1 cellular context compared by ENCODE assay signal in the genomic region with DNA sequence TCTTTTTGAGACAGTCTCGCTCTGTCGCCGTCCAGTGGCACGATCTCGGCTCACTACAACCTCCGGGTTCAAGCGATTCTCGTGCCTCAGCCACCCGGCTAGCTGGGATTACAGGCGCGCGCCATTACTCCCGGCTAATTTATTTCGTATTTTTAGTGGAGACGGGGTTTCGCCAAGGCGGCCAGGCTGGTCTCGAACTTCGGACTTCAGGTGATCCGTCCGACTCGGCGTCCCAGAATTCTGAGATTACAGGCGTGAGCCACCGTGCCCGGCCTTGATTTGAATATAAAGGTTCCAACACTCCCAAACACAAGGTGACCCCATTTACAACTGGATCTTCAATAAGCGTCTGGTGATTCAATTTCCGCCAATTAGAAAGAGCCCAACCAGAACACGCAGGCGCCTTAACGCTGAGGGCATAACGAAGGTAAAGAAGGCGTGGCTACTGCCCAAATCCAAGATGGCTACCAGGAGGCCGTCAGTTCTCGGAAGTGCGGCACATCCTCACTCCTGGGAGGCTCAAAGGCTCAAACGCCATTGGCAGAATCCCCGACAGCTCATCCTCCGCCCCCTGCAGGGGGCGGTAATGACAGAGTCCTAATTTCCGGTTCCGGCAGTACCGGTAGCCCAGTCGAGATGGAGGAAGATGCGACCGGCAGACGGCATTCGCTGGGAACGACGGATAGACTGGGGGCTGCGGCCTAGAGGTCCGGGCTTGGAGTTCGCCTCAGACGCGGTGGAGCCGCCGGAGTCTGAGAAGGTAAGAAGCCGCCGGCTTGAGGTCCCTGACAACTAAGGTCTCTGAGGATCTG.
TF ChIP-seq lines count a peak whose summit lies in the region.

A gene with protein sequence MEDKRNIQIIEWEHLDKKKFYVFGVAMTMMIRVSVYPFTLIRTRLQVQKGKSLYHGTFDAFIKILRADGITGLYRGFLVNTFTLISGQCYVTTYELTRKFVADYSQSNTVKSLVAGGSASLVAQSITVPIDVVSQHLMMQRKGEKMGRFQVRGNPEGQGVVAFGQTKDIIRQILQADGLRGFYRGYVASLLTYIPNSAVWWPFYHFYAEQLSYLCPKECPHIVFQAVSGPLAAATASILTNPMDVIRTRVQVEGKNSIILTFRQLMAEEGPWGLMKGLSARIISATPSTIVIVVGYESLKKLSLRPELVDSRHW (plus strand): TSS at position 617 of the 812 bp plus-strand sequence. CDS start 5,744 bp downstream, outside the sequence.

TF ChIP-seq in HepG2, 621 proteins besides CTCF, POLR2A, EP300 and RAD21 (continued from another document and continues in another):
- TF ChIP-seq, protein P1, sequence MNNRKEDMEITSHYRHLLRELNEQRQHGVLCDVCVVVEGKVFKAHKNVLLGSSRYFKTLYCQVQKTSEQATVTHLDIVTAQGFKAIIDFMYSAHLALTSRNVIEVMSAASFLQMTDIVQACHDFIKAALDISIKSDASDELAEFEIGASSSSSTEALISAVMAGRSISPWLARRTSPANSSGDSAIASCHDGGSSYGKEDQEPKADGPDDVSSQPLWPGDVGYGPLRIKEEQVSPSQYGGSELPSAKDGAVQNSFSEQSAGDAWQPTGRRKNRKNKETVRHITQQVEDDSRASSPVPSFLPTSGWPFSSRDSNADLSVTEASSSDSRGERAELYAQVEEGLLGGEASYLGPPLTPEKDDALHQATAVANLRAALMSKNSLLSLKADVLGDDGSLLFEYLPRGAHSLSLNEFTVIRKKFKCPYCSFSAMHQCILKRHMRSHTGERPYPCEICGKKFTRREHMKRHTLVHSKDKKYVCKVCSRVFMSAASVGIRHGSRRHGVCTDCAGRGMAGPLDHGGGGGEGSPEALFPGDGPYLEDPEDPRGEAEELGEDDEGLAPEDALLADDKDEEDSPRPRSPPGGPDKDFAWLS (CRISPR knock-in tag; IDR thresholded peaks at IDR 0.05; ENCODE audit: borderline replicate concordance): no peak
- TF ChIP-seq PHF20 (CRISPR knock-in tag; IDR thresholded peaks at IDR 0.05) (peak; percentile 86), ELF4 (CRISPR knock-in tag; IDR thresholded peaks at IDR 0.05; ENCODE audit: borderline replicate concordance) (peak; percentile 30; the same call in 1 of the 2 replicates), ZNF772 (CRISPR knock-in tag; IDR thresholded peaks at IDR 0.05) (no peak), NR2C2 (CRISPR knock-in tag; IDR thresholded peaks at IDR 0.05; ENCODE audit: borderline replicate concordance) (peak; percentile 81), ZBTB1 (CRISPR knock-in tag; IDR thresholded peaks at IDR 0.05; ENCODE audit: borderline replicate concordance) (no peak), ATF1 (CRISPR knock-in tag; IDR thresholded peaks at IDR 0.05) (peak; percentile 85), NKX3-1 (CRISPR knock-in tag; IDR thresholded peaks at IDR 0.05) (no peak), MBNL3 (CRISPR knock-in tag; conservative IDR thresholded peaks at IDR 0.05) (no peak), FOXP1 (IDR thresholded peaks at IDR 0.05) (no peak), FOXP1 (CRISPR knock-in tag; IDR thresholded peaks at IDR 0.05) (no peak), BCL6 (CRISPR knock-in tag; IDR thresholded peaks at IDR 0.05) (0 out of 2 replicates have a peak, but pooled peaks have one; percentile 9), CCAR2 (optimal IDR thresholded peaks at IDR 0.05; ENCODE audit: low read depth, low read length) (no peak), SMYD3 (CRISPR knock-in tag; IDR thresholded peaks at IDR 0.05) (no peak), ESRRA (CRISPR knock-in tag; IDR thresholded peaks at IDR 0.05; ENCODE audit: low read depth) (0 out of 2 replicates have a peak, but pooled peaks have one; percentile 23), AGO2 (optimal IDR thresholded peaks at IDR 0.05; ENCODE audit: low read depth, low read length) (no peak), MXD4 (CRISPR knock-in tag; IDR thresholded peaks at IDR 0.05) (peak; percentile 28; the same call in 1 of the 2 replicates), ZMYM3 (CRISPR knock-in tag; IDR thresholded peaks at IDR 0.05) (peak; percentile 68), PHF5A (CRISPR knock-in tag; IDR thresholded peaks at IDR 0.05; ENCODE audit: low read depth, unreplicated experiment) (peak; percentile 77), ZNF746 (CRISPR knock-in tag; IDR thresholded peaks at IDR 0.05) (no peak), ZFX (CRISPR knock-in tag; IDR thresholded peaks at IDR 0.05; ENCODE audit: low read depth) (peak; percentile 74; the same call in 1 of the 2 replicates), MED13 (CRISPR knock-in tag; IDR thresholded peaks at IDR 0.05) (no peak), POGZ (CRISPR knock-in tag; IDR thresholded peaks at IDR 0.05) (peak; percentile 91), CBFB (CRISPR knock-in tag; IDR thresholded peaks at IDR 0.05) (no peak), KDM3A (CRISPR knock-in tag; IDR thresholded peaks at IDR 0.05; ENCODE audit: low read depth) (no peak), REPIN1 (CRISPR knock-in tag; IDR thresholded peaks at IDR 0.05; ENCODE audit: borderline replicate concordance, low read depth) (0 out of 2 replicates have a peak, but pooled peaks have one; percentile 46), SAP130 (CRISPR knock-in tag; IDR thresholded peaks at IDR 0.05; ENCODE audit: low read depth) (peak; percentile 86), SPEN (CRISPR knock-in tag; IDR thresholded peaks at IDR 0.05; ENCODE audit: low read depth) (no peak), ZNF776 (CRISPR knock-in tag; IDR thresholded peaks at IDR 0.05) (no peak), GLI4 (CRISPR knock-in tag; IDR thresholded peaks at IDR 0.05; ENCODE audit: borderline replicate concordance) (no peak), ONECUT2 (CRISPR knock-in tag; IDR thresholded peaks at IDR 0.05) (no peak), ZNF83 (CRISPR knock-in tag; IDR thresholded peaks at IDR 0.05; ENCODE audit: borderline replicate concordance) (no peak), NFIC (IDR thresholded peaks at IDR 0.05; ENCODE audit: low read length) (no peak), KDM6A (CRISPR knock-in tag; IDR thresholded peaks at IDR 0.05; ENCODE audit: low read depth) (no peak)
- TF ChIP-seq, protein P2, sequence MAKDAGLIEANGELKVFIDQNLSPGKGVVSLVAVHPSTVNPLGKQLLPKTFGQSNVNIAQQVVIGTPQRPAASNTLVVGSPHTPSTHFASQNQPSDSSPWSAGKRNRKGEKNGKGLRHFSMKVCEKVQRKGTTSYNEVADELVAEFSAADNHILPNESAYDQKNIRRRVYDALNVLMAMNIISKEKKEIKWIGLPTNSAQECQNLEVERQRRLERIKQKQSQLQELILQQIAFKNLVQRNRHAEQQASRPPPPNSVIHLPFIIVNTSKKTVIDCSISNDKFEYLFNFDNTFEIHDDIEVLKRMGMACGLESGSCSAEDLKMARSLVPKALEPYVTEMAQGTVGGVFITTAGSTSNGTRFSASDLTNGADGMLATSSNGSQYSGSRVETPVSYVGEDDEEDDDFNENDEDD (CRISPR knock-in tag; IDR thresholded peaks at IDR 0.05; ENCODE audit: borderline replicate concordance): no peak
- TF ChIP-seq, protein P3, sequence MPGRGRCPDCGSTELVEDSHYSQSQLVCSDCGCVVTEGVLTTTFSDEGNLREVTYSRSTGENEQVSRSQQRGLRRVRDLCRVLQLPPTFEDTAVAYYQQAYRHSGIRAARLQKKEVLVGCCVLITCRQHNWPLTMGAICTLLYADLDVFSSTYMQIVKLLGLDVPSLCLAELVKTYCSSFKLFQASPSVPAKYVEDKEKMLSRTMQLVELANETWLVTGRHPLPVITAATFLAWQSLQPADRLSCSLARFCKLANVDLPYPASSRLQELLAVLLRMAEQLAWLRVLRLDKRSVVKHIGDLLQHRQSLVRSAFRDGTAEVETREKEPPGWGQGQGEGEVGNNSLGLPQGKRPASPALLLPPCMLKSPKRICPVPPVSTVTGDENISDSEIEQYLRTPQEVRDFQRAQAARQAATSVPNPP (CRISPR knock-in tag; IDR thresholded peaks at IDR 0.05): no peak
- TF ChIP-seq, protein P4, sequence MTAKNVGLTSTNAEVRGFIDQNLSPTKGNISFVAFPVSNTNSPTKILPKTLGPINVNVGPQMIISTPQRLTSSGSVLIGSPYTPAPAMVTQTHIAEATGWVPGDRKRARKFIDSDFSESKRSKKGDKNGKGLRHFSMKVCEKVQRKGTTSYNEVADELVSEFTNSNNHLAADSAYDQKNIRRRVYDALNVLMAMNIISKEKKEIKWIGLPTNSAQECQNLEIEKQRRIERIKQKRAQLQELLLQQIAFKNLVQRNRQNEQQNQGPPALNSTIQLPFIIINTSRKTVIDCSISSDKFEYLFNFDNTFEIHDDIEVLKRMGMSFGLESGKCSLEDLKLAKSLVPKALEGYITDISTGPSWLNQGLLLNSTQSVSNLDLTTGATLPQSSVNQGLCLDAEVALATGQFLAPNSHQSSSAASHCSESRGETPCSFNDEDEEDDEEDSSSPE (CRISPR knock-in tag; IDR thresholded peaks at IDR 0.05): no peak
- TF ChIP-seq, protein P5, sequence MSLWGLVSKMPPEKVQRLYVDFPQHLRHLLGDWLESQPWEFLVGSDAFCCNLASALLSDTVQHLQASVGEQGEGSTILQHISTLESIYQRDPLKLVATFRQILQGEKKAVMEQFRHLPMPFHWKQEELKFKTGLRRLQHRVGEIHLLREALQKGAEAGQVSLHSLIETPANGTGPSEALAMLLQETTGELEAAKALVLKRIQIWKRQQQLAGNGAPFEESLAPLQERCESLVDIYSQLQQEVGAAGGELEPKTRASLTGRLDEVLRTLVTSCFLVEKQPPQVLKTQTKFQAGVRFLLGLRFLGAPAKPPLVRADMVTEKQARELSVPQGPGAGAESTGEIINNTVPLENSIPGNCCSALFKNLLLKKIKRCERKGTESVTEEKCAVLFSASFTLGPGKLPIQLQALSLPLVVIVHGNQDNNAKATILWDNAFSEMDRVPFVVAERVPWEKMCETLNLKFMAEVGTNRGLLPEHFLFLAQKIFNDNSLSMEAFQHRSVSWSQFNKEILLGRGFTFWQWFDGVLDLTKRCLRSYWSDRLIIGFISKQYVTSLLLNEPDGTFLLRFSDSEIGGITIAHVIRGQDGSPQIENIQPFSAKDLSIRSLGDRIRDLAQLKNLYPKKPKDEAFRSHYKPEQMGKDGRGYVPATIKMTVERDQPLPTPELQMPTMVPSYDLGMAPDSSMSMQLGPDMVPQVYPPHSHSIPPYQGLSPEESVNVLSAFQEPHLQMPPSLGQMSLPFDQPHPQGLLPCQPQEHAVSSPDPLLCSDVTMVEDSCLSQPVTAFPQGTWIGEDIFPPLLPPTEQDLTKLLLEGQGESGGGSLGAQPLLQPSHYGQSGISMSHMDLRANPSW (CRISPR knock-in tag; IDR thresholded peaks at IDR 0.05; ENCODE audit: borderline replicate concordance): no peak
- TF ChIP-seq, protein P6, sequence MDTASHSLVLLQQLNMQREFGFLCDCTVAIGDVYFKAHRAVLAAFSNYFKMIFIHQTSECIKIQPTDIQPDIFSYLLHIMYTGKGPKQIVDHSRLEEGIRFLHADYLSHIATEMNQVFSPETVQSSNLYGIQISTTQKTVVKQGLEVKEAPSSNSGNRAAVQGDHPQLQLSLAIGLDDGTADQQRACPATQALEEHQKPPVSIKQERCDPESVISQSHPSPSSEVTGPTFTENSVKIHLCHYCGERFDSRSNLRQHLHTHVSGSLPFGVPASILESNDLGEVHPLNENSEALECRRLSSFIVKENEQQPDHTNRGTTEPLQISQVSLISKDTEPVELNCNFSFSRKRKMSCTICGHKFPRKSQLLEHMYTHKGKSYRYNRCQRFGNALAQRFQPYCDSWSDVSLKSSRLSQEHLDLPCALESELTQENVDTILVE (CRISPR knock-in tag; IDR thresholded peaks at IDR 0.05): no peak
- TF ChIP-seq, protein P7, sequence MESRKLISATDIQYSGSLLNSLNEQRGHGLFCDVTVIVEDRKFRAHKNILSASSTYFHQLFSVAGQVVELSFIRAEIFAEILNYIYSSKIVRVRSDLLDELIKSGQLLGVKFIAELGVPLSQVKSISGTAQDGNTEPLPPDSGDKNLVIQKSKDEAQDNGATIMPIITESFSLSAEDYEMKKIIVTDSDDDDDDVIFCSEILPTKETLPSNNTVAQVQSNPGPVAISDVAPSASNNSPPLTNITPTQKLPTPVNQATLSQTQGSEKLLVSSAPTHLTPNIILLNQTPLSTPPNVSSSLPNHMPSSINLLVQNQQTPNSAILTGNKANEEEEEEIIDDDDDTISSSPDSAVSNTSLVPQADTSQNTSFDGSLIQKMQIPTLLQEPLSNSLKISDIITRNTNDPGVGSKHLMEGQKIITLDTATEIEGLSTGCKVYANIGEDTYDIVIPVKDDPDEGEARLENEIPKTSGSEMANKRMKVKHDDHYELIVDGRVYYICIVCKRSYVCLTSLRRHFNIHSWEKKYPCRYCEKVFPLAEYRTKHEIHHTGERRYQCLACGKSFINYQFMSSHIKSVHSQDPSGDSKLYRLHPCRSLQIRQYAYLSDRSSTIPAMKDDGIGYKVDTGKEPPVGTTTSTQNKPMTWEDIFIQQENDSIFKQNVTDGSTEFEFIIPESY (CRISPR knock-in tag; IDR thresholded peaks at IDR 0.05): peak; percentile 57
- TF ChIP-seq, protein P8, sequence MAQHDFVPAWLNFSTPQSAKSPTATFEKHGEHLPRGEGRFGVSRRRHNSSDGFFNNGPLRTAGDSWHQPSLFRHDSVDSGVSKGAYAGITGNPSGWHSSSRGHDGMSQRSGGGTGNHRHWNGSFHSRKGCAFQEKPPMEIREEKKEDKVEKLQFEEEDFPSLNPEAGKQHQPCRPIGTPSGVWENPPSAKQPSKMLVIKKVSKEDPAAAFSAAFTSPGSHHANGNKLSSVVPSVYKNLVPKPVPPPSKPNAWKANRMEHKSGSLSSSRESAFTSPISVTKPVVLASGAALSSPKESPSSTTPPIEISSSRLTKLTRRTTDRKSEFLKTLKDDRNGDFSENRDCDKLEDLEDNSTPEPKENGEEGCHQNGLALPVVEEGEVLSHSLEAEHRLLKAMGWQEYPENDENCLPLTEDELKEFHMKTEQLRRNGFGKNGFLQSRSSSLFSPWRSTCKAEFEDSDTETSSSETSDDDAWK (CRISPR knock-in tag; IDR thresholded peaks at IDR 0.05): no peak
- TF ChIP-seq, protein P9, sequence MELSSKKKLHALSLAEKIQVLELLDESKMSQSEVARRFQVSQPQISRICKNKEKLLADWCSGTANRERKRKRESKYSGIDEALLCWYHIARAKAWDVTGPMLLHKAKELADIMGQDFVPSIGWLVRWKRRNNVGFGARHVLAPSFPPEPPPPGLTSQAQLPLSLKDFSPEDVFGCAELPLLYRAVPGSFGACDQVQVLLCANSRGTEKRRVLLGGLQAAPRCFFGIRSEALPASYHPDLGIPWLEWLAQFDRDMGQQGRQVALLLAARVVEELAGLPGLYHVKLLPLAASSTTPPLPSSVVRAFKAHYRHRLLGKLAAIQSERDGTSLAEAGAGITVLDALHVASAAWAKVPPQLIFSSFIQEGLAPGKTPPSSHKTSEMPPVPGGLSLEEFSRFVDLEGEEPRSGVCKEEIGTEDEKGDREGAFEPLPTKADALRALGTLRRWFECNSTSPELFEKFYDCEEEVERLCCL (CRISPR knock-in tag; IDR thresholded peaks at IDR 0.05; ENCODE audit: borderline replicate concordance): no peak
- TF ChIP-seq, protein P10, sequence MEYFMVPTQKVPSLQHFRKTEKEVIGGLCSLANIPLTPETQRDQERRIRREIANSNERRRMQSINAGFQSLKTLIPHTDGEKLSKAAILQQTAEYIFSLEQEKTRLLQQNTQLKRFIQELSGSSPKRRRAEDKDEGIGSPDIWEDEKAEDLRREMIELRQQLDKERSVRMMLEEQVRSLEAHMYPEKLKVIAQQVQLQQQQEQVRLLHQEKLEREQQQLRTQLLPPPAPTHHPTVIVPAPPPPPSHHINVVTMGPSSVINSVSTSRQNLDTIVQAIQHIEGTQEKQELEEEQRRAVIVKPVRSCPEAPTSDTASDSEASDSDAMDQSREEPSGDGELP (IDR thresholded peaks at IDR 0.05; ENCODE audit: borderline replicate concordance, low read depth): peak; percentile 8; the same call in 1 of the 2 replicates
- TF ChIP-seq, protein P11, sequence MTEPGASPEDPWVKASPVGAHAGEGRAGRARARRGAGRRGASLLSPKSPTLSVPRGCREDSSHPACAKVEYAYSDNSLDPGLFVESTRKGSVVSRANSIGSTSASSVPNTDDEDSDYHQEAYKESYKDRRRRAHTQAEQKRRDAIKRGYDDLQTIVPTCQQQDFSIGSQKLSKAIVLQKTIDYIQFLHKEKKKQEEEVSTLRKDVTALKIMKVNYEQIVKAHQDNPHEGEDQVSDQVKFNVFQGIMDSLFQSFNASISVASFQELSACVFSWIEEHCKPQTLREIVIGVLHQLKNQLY (CRISPR knock-in tag; IDR thresholded peaks at IDR 0.05): peak; percentile 39; the same call in 1 of the 2 replicates
